ENCODE assay signal across 9 cellular contexts in the genomic region with DNA sequence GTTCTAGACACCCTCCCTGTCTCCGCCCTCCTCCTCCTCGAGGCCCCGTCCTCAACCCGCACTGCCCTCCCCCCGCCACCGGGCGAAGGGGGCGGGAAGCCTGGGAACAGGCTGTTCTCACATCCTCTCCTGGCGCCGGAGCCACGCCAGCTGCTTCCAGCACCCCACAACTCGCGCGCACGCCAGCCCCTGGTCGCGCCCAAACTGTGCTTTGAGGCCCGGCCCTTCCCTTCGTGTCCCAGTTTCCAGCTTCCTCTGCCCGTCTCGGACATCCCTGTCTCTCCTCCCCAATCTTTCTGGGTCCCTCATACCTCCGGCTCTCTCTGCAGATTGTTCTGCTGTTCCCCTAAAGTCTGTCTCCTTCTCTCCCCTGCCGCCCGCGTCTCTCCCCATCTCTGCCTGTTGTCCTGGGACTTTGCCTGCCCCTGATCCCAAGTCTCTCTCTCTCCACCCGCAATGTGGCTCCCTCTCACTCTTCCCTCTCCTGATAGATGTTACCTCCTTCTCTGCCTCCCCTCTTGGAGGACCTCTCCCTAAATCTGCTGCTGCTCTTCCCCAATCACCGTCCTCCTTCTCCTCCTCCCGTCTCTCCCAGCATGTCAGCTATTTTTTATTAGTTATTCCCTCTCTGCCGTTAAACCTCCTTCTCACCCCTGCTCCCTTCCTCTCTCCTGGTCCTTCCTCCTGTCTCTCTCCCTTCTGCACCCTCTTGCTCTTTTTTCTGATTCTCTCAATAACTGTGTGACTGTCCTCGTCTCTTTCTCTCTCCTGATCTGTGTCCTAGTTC. TPM values are rescaled to one million over a fixed set of nuclear protein-coding genes. Genes with fewer than 3 reads are reported as not detected.
DNase-seq lines count a peak whose midpoint lies in the region; ATAC-seq and TF ChIP-seq lines count a peak whose summit lies in the region.
"Had no signal": no experiment of that assay in that cellular context is flagged by ENCODE, and none has a peak within 500 bp of the region (broad histone marks: within the 10 kb centered on the region; RNA-seq: fewer than 3 reads in every experiment).

No MANE protein-coding gene starts in this region.

- peaks cover 17% of the 10 kb centered on the region for H3K27me3 Mint-ChIP-seq in WTC11 (ENCODE audit: low read depth)

- ATAC-seq in WTC11 = peak; percentile 26
- ATAC-seq in HG03520 (IDR thresholded peaks at IDR 0.05; ENCODE audit: unreplicated experiment) = no peak
- ATAC-seq in GM19035 (IDR thresholded peaks at IDR 0.05; ENCODE audit: unreplicated experiment) = no peak

- POLR2A ChIA-PET in WTC11 (lab: Charles Lee) = interaction anchor here (0.7 to 1.5 kb wide), 4 partner anchors 26 to 303 kb away, joined by 3 to 7 read pairs (median 4); a partner anchor contains a TSS
- POLR2A ChIA-PET in HEK293T (lab: Yijun Ruan, JAX) = no interaction called here

- H3K9me3 Mint-ChIP-seq in WTC11 = no peaks in the 10 kb centered on the region

- CTCF ChIA-PET in WTC11 (lab: Charles Lee) (interaction anchor here (1.1 to 8.8 kb wide), 4 partner anchors 15 to 308 kb away, joined by 3 to 88 read pairs (median 10); no protein-coding TSS in a partner anchor), HEK293T (lab: Yijun Ruan, JAX) (no interaction called here)

- H3K36me3 Mint-ChIP-seq in WTC11 = no peaks in the 10 kb centered on the region

- in situ Hi-C loops in G401 (cut with HindIII; ENCODE audit: low sequenced_read_pairs) = loop anchor here (10.0 kb wide), 1 partner anchor 65 kb away; no protein-coding TSS in a partner anchor

- peaks cover 32% of the 10 kb centered on the region for H3K4me1 Mint-ChIP-seq in WTC11

- DNase-seq in G401 (ENCODE audit: low spot score) (peak; percentile 44), WTC11 (ENCODE audit: low spot score) (peak; percentile 65), hepatic stellate cell (ENCODE audit: low spot score) (peak; percentile 69), putamen (ENCODE audit: low spot score) (peak; percentile 80), HEK293T (ENCODE audit: extremely low spot score) (no peak), GM20000 (ENCODE audit: low spot score) (no peak)

- no peak overlapping the region for H3K27ac Mint-ChIP-seq in WTC11

- H3K4me3 Mint-ChIP-seq in WTC11 = peak overlapping the region; percentile 70

- no peak for TF ChIP-seq CTCF in WTC11 (IDR thresholded peaks at IDR 0.05)
- TF ChIP-seq CTCF in GM20000 (IDR thresholded peaks at IDR 0.05; ENCODE audit: extremely low read depth, missing control alignments) = no peak

TF ChIP-seq in WTC11, 78 proteins besides CTCF, POLR2A, EP300 and RAD21 (continues in another document):
- 0 out of 2 replicates have a peak, but pooled peaks have one; percentile 40 for TF ChIP-seq NFATC4 (CRISPR knock-in tag; IDR thresholded peaks at IDR 0.05)
- no peak for TF ChIP-seq NR1H2 (CRISPR knock-in tag; IDR thresholded peaks at IDR 0.05)
- 0 out of 2 replicates have a peak, but pooled peaks have one; percentile 45 for TF ChIP-seq ZNF232 (CRISPR knock-in tag; IDR thresholded peaks at IDR 0.05)
- TF ChIP-seq FOXJ3 (CRISPR knock-in tag; IDR thresholded peaks at IDR 0.05; ENCODE audit: borderline replicate concordance) = no peak
- TF ChIP-seq, protein P1, sequence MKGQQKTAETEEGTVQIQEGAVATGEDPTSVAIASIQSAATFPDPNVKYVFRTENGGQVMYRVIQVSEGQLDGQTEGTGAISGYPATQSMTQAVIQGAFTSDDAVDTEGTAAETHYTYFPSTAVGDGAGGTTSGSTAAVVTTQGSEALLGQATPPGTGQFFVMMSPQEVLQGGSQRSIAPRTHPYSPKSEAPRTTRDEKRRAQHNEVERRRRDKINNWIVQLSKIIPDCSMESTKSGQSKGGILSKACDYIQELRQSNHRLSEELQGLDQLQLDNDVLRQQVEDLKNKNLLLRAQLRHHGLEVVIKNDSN (CRISPR knock-in tag; IDR thresholded peaks at IDR 0.05) = 0 out of 2 replicates have a peak, but pooled peaks have one; percentile 26
- peak; percentile 89; the same call in 1 of the 2 replicates for TF ChIP-seq ZNF263 (CRISPR knock-in tag; IDR thresholded peaks at IDR 0.05; ENCODE audit: low read depth)
- TF ChIP-seq, protein P2, sequence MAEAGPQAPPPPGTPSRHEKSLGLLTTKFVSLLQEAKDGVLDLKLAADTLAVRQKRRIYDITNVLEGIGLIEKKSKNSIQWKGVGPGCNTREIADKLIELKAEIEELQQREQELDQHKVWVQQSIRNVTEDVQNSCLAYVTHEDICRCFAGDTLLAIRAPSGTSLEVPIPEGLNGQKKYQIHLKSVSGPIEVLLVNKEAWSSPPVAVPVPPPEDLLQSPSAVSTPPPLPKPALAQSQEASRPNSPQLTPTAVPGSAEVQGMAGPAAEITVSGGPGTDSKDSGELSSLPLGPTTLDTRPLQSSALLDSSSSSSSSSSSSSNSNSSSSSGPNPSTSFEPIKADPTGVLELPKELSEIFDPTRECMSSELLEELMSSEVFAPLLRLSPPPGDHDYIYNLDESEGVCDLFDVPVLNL (CRISPR knock-in tag; IDR thresholded peaks at IDR 0.05; ENCODE audit: borderline replicate concordance, low read depth) = no peak
- TF ChIP-seq, protein P3, sequence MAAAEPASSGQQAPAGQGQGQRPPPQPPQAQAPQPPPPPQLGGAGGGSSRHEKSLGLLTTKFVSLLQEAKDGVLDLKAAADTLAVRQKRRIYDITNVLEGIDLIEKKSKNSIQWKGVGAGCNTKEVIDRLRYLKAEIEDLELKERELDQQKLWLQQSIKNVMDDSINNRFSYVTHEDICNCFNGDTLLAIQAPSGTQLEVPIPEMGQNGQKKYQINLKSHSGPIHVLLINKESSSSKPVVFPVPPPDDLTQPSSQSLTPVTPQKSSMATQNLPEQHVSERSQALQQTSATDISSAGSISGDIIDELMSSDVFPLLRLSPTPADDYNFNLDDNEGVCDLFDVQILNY (CRISPR knock-in tag; IDR thresholded peaks at IDR 0.05) = peak; percentile 49; the same call in 1 of the 2 replicates
- TF ChIP-seq, protein P4, sequence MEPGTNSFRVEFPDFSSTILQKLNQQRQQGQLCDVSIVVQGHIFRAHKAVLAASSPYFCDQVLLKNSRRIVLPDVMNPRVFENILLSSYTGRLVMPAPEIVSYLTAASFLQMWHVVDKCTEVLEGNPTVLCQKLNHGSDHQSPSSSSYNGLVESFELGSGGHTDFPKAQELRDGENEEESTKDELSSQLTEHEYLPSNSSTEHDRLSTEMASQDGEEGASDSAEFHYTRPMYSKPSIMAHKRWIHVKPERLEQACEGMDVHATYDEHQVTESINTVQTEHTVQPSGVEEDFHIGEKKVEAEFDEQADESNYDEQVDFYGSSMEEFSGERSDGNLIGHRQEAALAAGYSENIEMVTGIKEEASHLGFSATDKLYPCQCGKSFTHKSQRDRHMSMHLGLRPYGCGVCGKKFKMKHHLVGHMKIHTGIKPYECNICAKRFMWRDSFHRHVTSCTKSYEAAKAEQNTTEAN (CRISPR knock-in tag; IDR thresholded peaks at IDR 0.05) = no peak

TF ChIP-seq in HEK293T, 16 proteins besides CTCF, POLR2A, EP300 and RAD21:
- TF ChIP-seq BHLHE40 (IDR thresholded peaks at IDR 0.05; ENCODE audit: borderline replicate concordance) (no peak), FOXA1 (IDR thresholded peaks at IDR 0.05) (no peak), SP1 (IDR thresholded peaks at IDR 0.05) (no peak), ELF4 (IDR thresholded peaks at IDR 0.05) (no peak), ZNF384 (IDR thresholded peaks at IDR 0.05) (no peak), FOXM1 (IDR thresholded peaks at IDR 0.05; ENCODE audit: borderline replicate concordance) (no peak), HDGF (IDR thresholded peaks at IDR 0.05; ENCODE audit: borderline replicate concordance) (no peak), LEF1 (IDR thresholded peaks at IDR 0.05; ENCODE audit: borderline replicate concordance) (no peak), CTBP1 (IDR thresholded peaks at IDR 0.05; ENCODE audit: borderline replicate concordance) (no peak), NFRKB (IDR thresholded peaks at IDR 0.05) (no peak), ARNT (IDR thresholded peaks at IDR 0.05) (no peak), FOXK2 (IDR thresholded peaks at IDR 0.05) (no peak), SUZ12 (IDR thresholded peaks at IDR 0.05) (no peak), L3MBTL2 (conservative IDR thresholded peaks at IDR 0.05) (no peak), TARDBP (IDR thresholded peaks at IDR 0.05) (no peak)
- TF ChIP-seq, protein P5, sequence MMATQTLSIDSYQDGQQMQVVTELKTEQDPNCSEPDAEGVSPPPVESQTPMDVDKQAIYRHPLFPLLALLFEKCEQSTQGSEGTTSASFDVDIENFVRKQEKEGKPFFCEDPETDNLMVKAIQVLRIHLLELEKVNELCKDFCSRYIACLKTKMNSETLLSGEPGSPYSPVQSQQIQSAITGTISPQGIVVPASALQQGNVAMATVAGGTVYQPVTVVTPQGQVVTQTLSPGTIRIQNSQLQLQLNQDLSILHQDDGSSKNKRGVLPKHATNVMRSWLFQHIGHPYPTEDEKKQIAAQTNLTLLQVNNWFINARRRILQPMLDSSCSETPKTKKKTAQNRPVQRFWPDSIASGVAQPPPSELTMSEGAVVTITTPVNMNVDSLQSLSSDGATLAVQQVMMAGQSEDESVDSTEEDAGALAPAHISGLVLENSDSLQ (IDR thresholded peaks at IDR 0.05) = no peak

RNA-seq across cellular contexts. Expression of a gene that starts 14.2 kb away (rescaled TPM):
- 1.9 and 7.0 TPM in 2 replicates for total RNA-seq in G401 (2014; rRNA removed; shearing (Covaris generic))
- 5.2 to 6.8 TPM (median 5.9 TPM) in 3 replicates for total RNA-seq in WTC11 (2021)
- total RNA-seq: bronchial epithelial cell had no signal

RNA-seq across cellular contexts. Expression of a gene that starts 46.3 kb away (rescaled TPM):
- 31.7 and 68.9 TPM in 2 replicates for total RNA-seq in G401 (2014; rRNA removed; shearing (Covaris generic))
- 32.3 to 33.8 TPM (median 33.4 TPM) in 3 replicates for total RNA-seq in WTC11 (2021)

RNA-seq across cellular contexts. Expression of a gene that starts 54.5 kb away (rescaled TPM):
- 240 and 383 TPM in 2 replicates for total RNA-seq in G401 (2014; rRNA removed; shearing (Covaris generic))
- total RNA-seq in WTC11 (2021) = 335 to 400 TPM (median 358 TPM) in 3 replicates

Comparison
In these comparisons a context has a peak if more than half of its experiments do, and no peak if none do; other contexts are left out.
1. DNase-seq: peak in G401 (single experiment), WTC11 (single experiment), hepatic stellate cell (single experiment) and putamen (single experiment); none in HEK293T (single experiment) and GM20000 (single experiment).